1 cellular context compared by ENCODE assay signal in genomic region chr1:220410681-220411080, GRCh38.
TF ChIP-seq lines count a peak whose summit lies in the region.

No MANE protein-coding gene starts in this region.

TF ChIP-seq in SK-N-SH, 30 proteins besides CTCF, POLR2A, EP300 and RAD21 (continued from another document):
- TF ChIP-seq FOXJ3 (CRISPR knock-in tag; IDR thresholded peaks at IDR 0.05) = no peak
TF ChIP-seq in SK-N-SH: peak in this region for 4.
